In genomic region chr15:82129144-82129692, GRCh38 we compare ENCODE assay signal across 15 cellular contexts.
"Had no signal": no experiment of that assay in that cellular context is flagged by ENCODE, and none has a peak within 500 bp of the region (broad histone marks: within the 10 kb centered on the region; RNA-seq: fewer than 3 reads in every experiment).

No MANE protein-coding gene starts in this region.

- H3K27ac ChIP-seq: gastrocnemius medialis, left ventricle myocardium inferior, testis had no signal

- ATAC-seq: gastrocnemius medialis, heart right ventricle, right cardiac atrium had no signal

- H3K9me3 ChIP-seq: esophagus squamous epithelium, gastrocnemius medialis, heart right ventricle, left ventricle myocardium inferior, testis had no signal

- DNase-seq: activated CD4-positive, alpha-beta memory T cell treated with anti-CD3 and anti-CD28 coated beads for 36 hours; activated CD4-positive, alpha-beta T cell treated with anti-CD3 and anti-CD28 coated beads for 1 hour; activated gamma-delta T cell treated with Interleukin-2 at 50 U/mL for 16 hours; activated naive CD8-positive, alpha-beta T cell treated with anti-CD3 and anti-CD28 coated beads, Interleukin-2, amount 10 ng/mL, durations not matched to agents 7 days and 5 days; activated T-cell treated with anti-CD3 and anti-CD28 coated beads, Interleukin-2, amount 50 U/mL, for 48 hours; aorta; esophagus squamous epithelium; gastrocnemius medialis; heart right ventricle; left ventricle myocardium inferior; right cardiac atrium; stimulated activated CD4-positive, alpha-beta T cell treated with anti-CD3 and anti-CD28 coated beads, Interleukin-4, amount 100 ng/mL, for 1 hour; stimulated activated CD8-positive, alpha-beta memory T cell treated with anti-CD3 and anti-CD28 coated beads, Interleukin-4, amount 100 ng/mL, for 48 hours; testis had no signal

- H3K27me3 ChIP-seq: esophagus squamous epithelium, gastrocnemius medialis, heart right ventricle, testis had no signal

- H3K4me3 ChIP-seq: esophagus squamous epithelium, gastrocnemius medialis, heart right ventricle, left ventricle myocardium inferior, testis had no signal

- H3K4me1 ChIP-seq: gastrocnemius medialis, heart right ventricle, left ventricle myocardium inferior, testis had no signal

- FAIRE-seq: keratinocyte had no signal
